ENCODE assay signal across 20 cellular contexts in the genomic region with DNA sequence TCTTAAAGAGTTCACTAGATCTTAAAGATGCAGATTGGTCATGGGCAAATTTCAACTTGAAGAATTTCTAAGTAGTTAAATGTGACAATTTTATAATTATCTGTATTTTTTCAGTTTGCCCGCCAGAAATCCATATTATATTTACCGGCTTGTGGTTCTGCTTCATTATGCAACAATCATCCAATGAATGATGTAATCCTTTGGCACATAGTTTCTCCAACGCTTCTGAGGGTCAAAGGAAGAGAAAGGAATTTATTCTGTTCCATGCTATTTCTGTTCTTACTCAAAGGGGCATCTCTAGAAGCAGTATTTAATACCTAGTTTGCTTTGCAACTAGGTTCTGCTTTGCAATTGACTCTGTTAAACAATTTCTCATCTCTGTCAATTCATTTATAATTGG.
"Had no signal": no experiment of that assay in that cellular context is flagged by ENCODE, and none has a peak within 500 bp of the region (broad histone marks: within the 10 kb centered on the region; RNA-seq: fewer than 3 reads in every experiment).

No MANE protein-coding gene starts in this region.

- H3K4me3 ChIP-seq: dorsolateral prefrontal cortex, transverse colon, vagina had no signal

- H3K27ac ChIP-seq: dorsolateral prefrontal cortex, foreskin keratinocyte, neutrophil, transverse colon, vagina, VCaP had no signal

- H3K36me3 ChIP-seq: neutrophil, transverse colon, vagina had no signal

- ATAC-seq: activated T-helper 17 cell treated with anti-CD3 and anti-CD28 coated beads, Interleukin-2, amount 50 U/mL, for 72 hours; foreskin keratinocyte; naive thymus-derived CD8-positive, alpha-beta T cell had no signal

- DNase-seq: activated CD4-positive, alpha-beta T cell treated with anti-CD3 and anti-CD28 coated beads for 1 hour; activated CD4-positive, alpha-beta T cell treated with anti-CD3 and anti-CD28 coated beads, Interleukin-2, amount 50 U/mL, for 4 hours; activated naive CD4-positive, alpha-beta T cell treated with anti-CD3 and anti-CD28 coated beads for 36 hours; activated T-cell treated with anti-CD3 and anti-CD28 coated beads for 4 hours; dorsolateral prefrontal cortex; endodermal cell; foreskin keratinocyte; kidney glomerular epithelial cell; mesenchymal stem cell; naive thymus-derived CD8-positive, alpha-beta T cell; retina; stimulated activated CD4-positive, alpha-beta T cell treated with anti-CD3 and anti-CD28 coated beads, Interleukin-4, amount 100 ng/mL, for 4 hours; stimulated activated CD8-positive, alpha-beta memory T cell treated with anti-CD3 and anti-CD28 coated beads, Interleukin-4, amount 100 ng/mL, for 48 hours; stimulated activated naive CD4-positive, alpha-beta T cell treated with Interleukin-2 at 50 U/mL for 16 hours; substantia nigra; transverse colon had no signal

- H3K27me3 ChIP-seq: dorsolateral prefrontal cortex, foreskin keratinocyte, neutrophil, transverse colon, vagina had no signal

- H3K4me1 ChIP-seq: foreskin keratinocyte, transverse colon, vagina had no signal

- H3K9me3 ChIP-seq: neutrophil, transverse colon, vagina had no signal
